In genomic region chr9:112447283-112447761, GRCh38 we compare ENCODE assay signal across 11 cellular contexts. TPM values are rescaled to one million over a fixed set of nuclear protein-coding genes. Genes with fewer than 3 reads are reported as not detected.
A peak's percentile ranks its signal among the peaks of the same experiment; 100 is the strongest.
DNase-seq lines count a peak whose midpoint lies in the region; ATAC-seq and TF ChIP-seq lines count a peak whose summit lies in the region.
"Had no signal": no experiment of that assay in that cellular context is flagged by ENCODE, and none has a peak within 500 bp of the region (broad histone marks: within the 10 kb centered on the region; RNA-seq: fewer than 3 reads in every experiment).

No MANE protein-coding gene starts in this region.

- intact Hi-C loops in sciatic nerve (cut with DNase I): no loop called here

- no peak overlapping the region for H3K4me3 Mint-ChIP-seq in chondrocyte (ENCODE audit: unreplicated experiment)
- peak overlapping the region in 6 of 8 donors; percentile 10 to 72 (median 36) for H3K4me3 Mint-ChIP-seq in naive B cell
- H3K4me3 Mint-ChIP-seq: stimulated activated naive CD8-positive, alpha-beta T cell treated with anti-CD3 and anti-CD28 coated beads, Interleukin-15, amount 100 ng/mL, for 72 hours had no signal

- TF ChIP-seq CTCF in AG09309 (IDR thresholded peaks at IDR 0.05; ENCODE audit: control insufficient read depth, insufficient read depth, low read depth, low read length, missing control alignments) (no peak), chondrocyte (IDR thresholded peaks at IDR 0.05) (no peak)

- H3K27ac Mint-ChIP-seq in chondrocyte (ENCODE audit: unreplicated experiment) (peak overlapping the region; percentile 85), naive B cell (peak overlapping the region in 4 of 6 donors; percentile 4 to 63 (median 54))

- DNase-seq in AG09309 (ENCODE audit: low read depth): peak; percentile 76
- DNase-seq in LHCN-M2 (ENCODE audit: low read depth): peak; percentile 13
- no peak for DNase-seq in chondrocyte (ENCODE audit: low spot score)
- no peak for DNase-seq in naive B cell
- no peak for DNase-seq in UCSD-AML1 (lab: John Stamatoyannopoulos, UW; ENCODE audit: unreplicated experiment)
- no peak for DNase-seq in NCI-H146 treated with DMSO at 0.1 percent for 48 hours (lab: John Stamatoyannopoulos, UW; ENCODE audit: unreplicated experiment)
- DNase-seq in sciatic nerve (ENCODE audit: low spot score): no peak
- DNase-seq in NCI-H774 (lab: John Stamatoyannopoulos, UW): no peak
- DNase-seq: NCI-H2029 treated with DMSO at 0.1 percent for 48 hours; SIG-M5; stimulated activated naive CD8-positive, alpha-beta T cell treated with anti-CD3 and anti-CD28 coated beads, Interleukin-15, amount 100 ng/mL, for 72 hours had no signal

- H3K4me1 Mint-ChIP-seq in chondrocyte (ENCODE audit: low read depth) (peaks cover 21% of the 10 kb centered on the region), naive B cell (peaks cover 32 to 53% (median 46%) of the 10 kb centered on the region in 3 donors)
- H3K4me1 Mint-ChIP-seq: stimulated activated naive CD8-positive, alpha-beta T cell treated with anti-CD3 and anti-CD28 coated beads, Interleukin-15, amount 100 ng/mL, for 72 hours had no signal

- H3K36me3 Mint-ChIP-seq in chondrocyte (ENCODE audit: low read depth): peaks cover 7% of the 10 kb centered on the region
- H3K36me3 Mint-ChIP-seq in naive B cell: no peaks in the 10 kb centered on the region

- no peaks in the 10 kb centered on the region for H3K9me3 Mint-ChIP-seq in chondrocyte (ENCODE audit: low read depth)
- H3K9me3 Mint-ChIP-seq in naive B cell: no peaks in the 10 kb centered on the region
- H3K9me3 Mint-ChIP-seq: stimulated activated naive CD8-positive, alpha-beta T cell treated with anti-CD3 and anti-CD28 coated beads, Interleukin-15, amount 100 ng/mL, for 72 hours had no signal

- H3K27me3 Mint-ChIP-seq in chondrocyte (ENCODE audit: low read depth) (no peaks in the 10 kb centered on the region), naive B cell (no peaks in the 10 kb centered on the region)
- H3K27me3 Mint-ChIP-seq: stimulated activated naive CD8-positive, alpha-beta T cell treated with anti-CD3 and anti-CD28 coated beads, Interleukin-15, amount 100 ng/mL, for 72 hours had no signal

- ATAC-seq in naive B cell (ENCODE audit: low read depth in 2 of 2) (no peak), sciatic nerve (no peak)
- ATAC-seq: stimulated activated naive CD8-positive, alpha-beta T cell treated with anti-CD3 and anti-CD28 coated beads, Interleukin-15, amount 100 ng/mL, for 72 hours had no signal

- H3K4me3 ChIP-seq in AG09309 (ENCODE audit: control insufficient read depth, low read depth, low read length): no peak overlapping the region

RNA-seq across cellular contexts. Expression of gene KIAA1958, which starts 39.3 kb away (rescaled TPM):
- total RNA-seq in LHCN-M2 (2014; rRNA removed) (0.71 and 1.4 TPM in 2 replicates), chondrocyte (3.1 to 4.4 TPM (median 3.8 TPM) in 3 replicates), sciatic nerve (5.8 TPM)
- 0.56 TPM for polyA plus RNA-seq in LHCN-M2 (2012)
- 1 to 10 TPM in 5 of 6 donors, not detected in 1; 2.0 to 5.3 (median 2.7) TPM for polyA plus RNA-seq in naive B cell (ENCODE audit: low read depth in 6 of 6)

Comparison
In these comparisons a context has a peak if more than half of its experiments do, and no peak if none do; other contexts are left out.
1. DNase-seq: peak in AG09309 (single experiment) and LHCN-M2 (single experiment); none in chondrocyte (single experiment), naive B cell (single experiment), UCSD-AML1 (single experiment), NCI-H146 treated with DMSO at 0.1 percent for 48 hours (single experiment), sciatic nerve (single experiment) and NCI-H774 (single experiment).